10 cellular contexts compared by ENCODE assay signal in the genomic region with DNA sequence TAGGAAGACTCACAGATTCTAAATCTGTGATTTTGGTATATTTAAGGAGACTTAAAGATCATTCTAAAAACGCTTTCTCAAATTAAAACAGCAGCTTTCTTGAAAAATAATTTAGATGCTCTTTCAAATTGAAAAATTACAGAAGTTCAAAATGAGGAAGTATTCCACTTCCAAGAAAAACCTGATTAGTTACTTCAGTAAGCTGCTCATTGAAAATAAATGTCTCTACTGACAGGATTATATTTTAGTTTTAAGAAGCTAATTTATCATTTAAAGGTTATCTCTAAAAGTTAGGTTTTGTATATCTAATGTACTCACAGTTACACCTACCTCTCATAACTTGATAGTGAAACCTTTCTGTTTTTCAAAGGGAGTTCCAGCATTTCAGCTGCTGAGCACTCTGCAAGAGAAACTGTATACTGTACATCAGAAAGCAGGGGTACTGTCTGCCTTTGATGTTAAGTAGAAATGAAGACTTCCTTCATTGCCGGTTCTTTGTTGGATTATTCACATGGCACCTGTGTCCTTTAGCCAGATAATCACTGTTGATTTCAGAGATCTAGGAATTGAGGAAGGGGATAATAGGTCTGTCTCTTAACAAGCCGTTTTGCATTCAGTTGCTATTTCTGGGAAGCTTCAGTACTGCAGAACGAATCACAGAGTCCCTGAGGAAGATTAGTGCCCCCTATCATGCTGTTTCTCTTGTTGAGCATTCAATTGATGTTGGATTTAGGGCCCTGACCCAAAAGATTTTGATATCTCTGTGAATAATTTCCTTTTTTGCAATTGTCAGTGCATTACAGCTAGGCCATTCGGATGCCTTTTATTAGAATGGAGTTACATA.
DNase-seq lines count a peak whose midpoint lies in the region; ATAC-seq and TF ChIP-seq lines count a peak whose summit lies in the region.
"Had no signal": no experiment of that assay in that cellular context is flagged by ENCODE, and none has a peak within 500 bp of the region (broad histone marks: within the 10 kb centered on the region; RNA-seq: fewer than 3 reads in every experiment).

No MANE protein-coding gene starts in this region.

- no peaks in the 10 kb centered on the region for H3F3A ChIP-seq in Loucy (ENCODE audit: low read depth)

- ATAC-seq in left ventricle myocardium superior: no peak

- H4K20me1 ChIP-seq in Loucy (ENCODE audit: insufficient read depth, low read length, poor library complexity, severe bottlenecking): peaks cover 20% of the 10 kb centered on the region

- H3K9ac ChIP-seq in Loucy (ENCODE audit: low read depth, low read length, poor library complexity, severe bottlenecking): no peak overlapping the region
- H3K9ac ChIP-seq: parathyroid adenoma had no signal

- in situ Hi-C loops in brain microvascular endothelial cell (cut with HindIII; ENCODE audit: low pct_ligation_motif_present, low sequenced_read_pairs): no loop called here

- H3K4me1 ChIP-seq in cardiac muscle cell (ENCODE audit: low read depth) (peaks cover 46% of the 10 kb centered on the region), Loucy (ENCODE audit: insufficient read depth, low read length, poor library complexity, severe bottlenecking) (peaks cover 21% of the 10 kb centered on the region)
- H3K4me1 ChIP-seq: parathyroid adenoma, uterus had no signal

- no peaks in the 10 kb centered on the region for H3K36me3 ChIP-seq in cardiac muscle cell
- H3K36me3 ChIP-seq in Loucy (ENCODE audit: insufficient read depth, low read length): no peaks in the 10 kb centered on the region
- no peaks in the 10 kb centered on the region for H3K36me3 ChIP-seq in brain microvascular endothelial cell (replicated peaks)
- H3K36me3 ChIP-seq: uterus had no signal

- H3K9me2 ChIP-seq in Loucy (replicated peaks; ENCODE audit: low read depth, low read length): no peaks in the 10 kb centered on the region

- intact Hi-C loops in left ventricle myocardium superior (cut with micrococcal nuclease): no loop called here

- H3K27ac ChIP-seq in cardiac muscle cell: peak overlapping the region; percentile 69
- H3K27ac ChIP-seq in brain microvascular endothelial cell: no peak overlapping the region
- H3K27ac ChIP-seq: parathyroid adenoma, uterus had no signal

- TF ChIP-seq CTCF in cardiac muscle cell (IDR thresholded peaks at IDR 0.05; ENCODE audit: low read depth, low read length) (peak; percentile 6), Loucy (conservative IDR thresholded peaks at IDR 0.05; ENCODE audit: low read length) (peak; percentile 24; the same call in 1 of the 2 replicates), brain microvascular endothelial cell (IDR thresholded peaks at IDR 0.05; ENCODE audit: low read depth, low read length, missing control alignments) (peak; percentile 18)

- no peaks in the 10 kb centered on the region for H3K9me3 ChIP-seq in cardiac muscle cell (ENCODE audit: low read depth)
- no peaks in the 10 kb centered on the region for H3K9me3 ChIP-seq in Loucy (ENCODE audit: insufficient read depth, low read depth, low read length)
- H3K9me3 ChIP-seq: uterus had no signal

- H3K4me3 ChIP-seq in cardiac muscle cell: no peak overlapping the region
- H3K4me3 ChIP-seq in Loucy (ENCODE audit: low read length, poor library complexity, severe bottlenecking): no peak overlapping the region
- H3K4me3 ChIP-seq in brain microvascular endothelial cell (ENCODE audit: low read depth, low read length): no peak overlapping the region
- H3K4me3 ChIP-seq: uterus had no signal

- H3K79me2 ChIP-seq in Loucy (ENCODE audit: insufficient read depth, low read length): peaks cover 32% of the 10 kb centered on the region
- H3K79me2 ChIP-seq: parathyroid adenoma had no signal

- no peak overlapping the region for H3K4me2 ChIP-seq in Loucy (ENCODE audit: low read depth, low read length, poor library complexity, severe bottlenecking)

- DNase-seq in cardiac muscle cell (ENCODE audit: low read depth in 1 of 2, low spot score in 1 of 2) (no peak), left ventricle myocardium superior (no peak), brain microvascular endothelial cell (no peak), superior temporal gyrus (ENCODE audit: extremely low spot score) (peak; percentile 73), HuH-7.5 (ENCODE audit: low spot score) (no peak), GM19240 (ENCODE audit: insufficient read length, low spot score) (no peak), GDM1 (lab: John Stamatoyannopoulos, UW) (no peak)
- DNase-seq: uterus had no signal

- H3K27me3 ChIP-seq in cardiac muscle cell (no peaks in the 10 kb centered on the region), Loucy (ENCODE audit: insufficient read depth, low read length, poor library complexity, severe bottlenecking) (no peaks in the 10 kb centered on the region), brain microvascular endothelial cell (replicated peaks) (no peaks in the 10 kb centered on the region)
- H3K27me3 ChIP-seq: uterus had no signal

- no peak overlapping the region for H2AFZ ChIP-seq in Loucy (ENCODE audit: low read length)
- H2AFZ ChIP-seq: parathyroid adenoma had no signal
